In the genomic region with DNA sequence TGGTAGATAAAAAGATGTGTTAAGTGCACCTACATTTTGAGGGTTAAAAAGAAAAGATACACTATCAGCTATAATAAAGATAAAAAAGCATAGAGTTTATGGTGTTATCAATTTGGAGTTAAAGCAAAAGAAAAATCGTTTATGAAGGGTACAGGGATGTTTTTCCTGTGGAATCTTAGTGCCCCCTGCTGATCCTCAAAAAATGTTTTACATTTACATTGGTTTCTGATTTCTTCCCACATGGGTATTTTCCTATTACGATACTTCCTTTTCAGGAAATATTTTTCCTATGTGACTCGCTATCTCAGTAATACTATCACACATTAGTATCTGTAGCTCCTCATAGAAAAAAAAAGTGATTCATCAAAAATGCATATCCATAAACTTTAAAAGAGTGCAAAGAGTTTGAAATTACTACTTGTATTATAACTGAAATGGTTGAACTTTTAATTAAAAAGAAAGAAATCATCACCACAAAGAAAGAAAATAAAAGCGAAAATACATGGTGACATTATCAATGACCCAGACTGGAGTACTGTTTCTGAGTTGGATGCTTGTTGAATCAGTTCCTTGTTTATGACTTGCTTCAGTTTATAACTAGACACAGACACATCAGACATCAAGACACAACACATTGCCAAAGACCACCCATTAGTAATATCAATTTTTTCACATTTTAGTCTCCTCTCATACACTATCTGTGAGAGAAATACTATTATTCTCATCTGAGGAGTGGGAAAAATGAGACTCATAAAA, we compare ENCODE assay signal across 9 cellular contexts.
DNase-seq lines count a peak whose midpoint lies in the region; ATAC-seq and TF ChIP-seq lines count a peak whose summit lies in the region.
"Had no signal": no experiment of that assay in that cellular context is flagged by ENCODE, and none has a peak within 500 bp of the region (broad histone marks: within the 10 kb centered on the region; RNA-seq: fewer than 3 reads in every experiment).

No MANE protein-coding gene starts in this region.

- H3K27me3 ChIP-seq in RWPE2 (ENCODE audit: insufficient read depth, poor library complexity, severe bottlenecking) (no peaks in the 10 kb centered on the region), Peyer's patch (no peaks in the 10 kb centered on the region)

- H3K36me3 Mint-ChIP-seq in activated T-cell treated with anti-CD3 and anti-CD28 coated beads, Interleukin-2, amount 50 U/mL, for 72 hours (ENCODE audit: insufficient read depth in 2 of 2) = no peaks in the 10 kb centered on the region

- no peak overlapping the region for H3K27ac Mint-ChIP-seq in activated T-cell treated with anti-CD3 and anti-CD28 coated beads, Interleukin-2, amount 50 U/mL, for 72 hours
- H3K27ac Mint-ChIP-seq: activated CD4-positive, alpha-beta memory T cell treated with anti-CD3 and anti-CD28 coated beads, Interleukin-2, amount 10 ng/mL, durations not matched to agents 7 days and 5 days had no signal

- no peak overlapping the region for H3K4me3 Mint-ChIP-seq in activated T-cell treated with anti-CD3 and anti-CD28 coated beads, Interleukin-2, amount 50 U/mL, for 72 hours
- H3K4me3 Mint-ChIP-seq: activated CD4-positive, alpha-beta memory T cell treated with anti-CD3 and anti-CD28 coated beads, Interleukin-2, amount 10 ng/mL, durations not matched to agents 7 days and 5 days had no signal

- H3K9me3 Mint-ChIP-seq in activated T-cell treated with anti-CD3 and anti-CD28 coated beads, Interleukin-2, amount 50 U/mL, for 72 hours = peaks cover 2% of the 10 kb centered on the region in 2 donors

- TF ChIP-seq POLR2A in Peyer's patch (IDR thresholded peaks at IDR 0.05) (no peak), GM18505 (IDR thresholded peaks at IDR 0.05; ENCODE audit: borderline replicate concordance, extremely low read depth, insufficient read depth, insufficient read length) (no peak)

- peaks cover 6% of the 10 kb centered on the region for H3K4me1 Mint-ChIP-seq in activated T-cell treated with anti-CD3 and anti-CD28 coated beads, Interleukin-2, amount 50 U/mL, for 72 hours (ENCODE audit: low read depth)
- H3K4me1 Mint-ChIP-seq: activated CD4-positive, alpha-beta memory T cell treated with anti-CD3 and anti-CD28 coated beads, Interleukin-2, amount 10 ng/mL, durations not matched to agents 7 days and 5 days had no signal

- H3K9me3 ChIP-seq in RWPE2 (ENCODE audit: severe bottlenecking) (no peaks in the 10 kb centered on the region), Peyer's patch (no peaks in the 10 kb centered on the region)

- peak; percentile 8 for DNase-seq in DMS114 treated with DMSO at 0.1 percent for 48 hours (lab: John Stamatoyannopoulos, UW; ENCODE audit: unreplicated experiment)
- peak; percentile 48 for DNase-seq in HT1080 (ENCODE audit: low read depth)
- DNase-seq in RWPE2 (ENCODE audit: low spot score) = no peak
- peak; percentile 29 for DNase-seq in iris pigment epithelial cell (ENCODE audit: low read depth)
- no peak for DNase-seq in activated T-cell treated with anti-CD3 and anti-CD28 coated beads, Interleukin-2, amount 50 U/mL, for 72 hours
- no peak for DNase-seq in Peyer's patch
- no peak for DNase-seq in epidermal melanocyte (ENCODE audit: insufficient read length, low spot score)
- DNase-seq: activated CD4-positive, alpha-beta memory T cell treated with anti-CD3 and anti-CD28 coated beads, Interleukin-2, amount 10 ng/mL, durations not matched to agents 7 days and 5 days had no signal

- no peaks in the 10 kb centered on the region for H3K4me1 ChIP-seq in RWPE2 (ENCODE audit: insufficient read depth, poor library complexity, severe bottlenecking)
- no peaks in the 10 kb centered on the region for H3K4me1 ChIP-seq in Peyer's patch

- H3K4me3 ChIP-seq in RWPE2 (ENCODE audit: severe bottlenecking) (no peak overlapping the region), Peyer's patch (no peak overlapping the region)

- ATAC-seq in RWPE2 (ENCODE audit: low read depth) = no peak
- ATAC-seq in activated T-cell treated with anti-CD3 and anti-CD28 coated beads, Interleukin-2, amount 50 U/mL, for 72 hours (replicated peaks in 1 of 2) = no peak
- no peak for ATAC-seq in GM18505 (IDR thresholded peaks at IDR 0.05; ENCODE audit: unreplicated experiment)

- peaks cover 20% of the 10 kb centered on the region for H3K27me3 Mint-ChIP-seq in activated T-cell treated with anti-CD3 and anti-CD28 coated beads, Interleukin-2, amount 50 U/mL, for 72 hours (ENCODE audit: low read depth)
- H3K27me3 Mint-ChIP-seq: activated CD4-positive, alpha-beta memory T cell treated with anti-CD3 and anti-CD28 coated beads, Interleukin-2, amount 10 ng/mL, durations not matched to agents 7 days and 5 days had no signal

- peak; percentile 68 for TF ChIP-seq CTCF in RWPE2 (IDR thresholded peaks at IDR 0.05; ENCODE audit: poor library complexity, severe bottlenecking)
- peak in 1 of 6 experiments; percentile 35 for TF ChIP-seq CTCF in Peyer's patch (IDR thresholded peaks at IDR 0.05)

- H3K36me3 ChIP-seq in RWPE2 (ENCODE audit: low read depth) = no peaks in the 10 kb centered on the region
- H3K36me3 ChIP-seq in Peyer's patch = no peaks in the 10 kb centered on the region

- H3K27ac ChIP-seq in RWPE2 (ENCODE audit: poor library complexity, severe bottlenecking) (no peak overlapping the region), Peyer's patch (no peak overlapping the region)

Comparison
In these comparisons a context has a peak if more than half of its experiments do, and no peak if none do; other contexts are left out.
1. DNase-seq: peak in DMS114 treated with DMSO at 0.1 percent for 48 hours (single experiment), HT1080 (single experiment) and iris pigment epithelial cell (single experiment); none in RWPE2 (single experiment), activated T-cell treated with anti-CD3 and anti-CD28 coated beads, Interleukin-2, amount 50 U/mL, for 72 hours (0 of 2), Peyer's patch (0 of 3) and epidermal melanocyte (single experiment).